ENCODE assay signal across 19 cellular contexts in the genomic region with DNA sequence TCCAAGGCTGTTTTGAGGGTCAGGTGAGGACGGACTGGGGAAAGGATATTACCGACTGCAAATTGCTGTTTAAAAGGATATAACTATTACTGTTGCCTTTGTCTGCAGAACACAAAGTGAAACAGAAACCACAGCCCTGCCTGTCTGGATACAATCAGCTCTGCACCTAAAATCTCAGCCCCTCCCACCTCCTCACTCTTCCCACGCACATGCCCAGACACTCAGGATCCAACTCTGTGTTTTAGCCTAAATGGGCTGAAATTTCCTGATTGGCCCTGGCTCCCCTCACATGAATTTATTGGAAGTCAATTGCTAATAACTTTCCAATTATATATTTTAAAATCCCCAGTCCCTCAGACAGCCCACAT.
DNase-seq lines count a peak whose midpoint lies in the region; ATAC-seq, FAIRE-seq and TF ChIP-seq lines count a peak whose summit lies in the region.
"Had no signal": no experiment of that assay in that cellular context is flagged by ENCODE, and none has a peak within 500 bp of the region (broad histone marks: within the 10 kb centered on the region; RNA-seq: fewer than 3 reads in every experiment).

No MANE protein-coding gene starts in this region.

- CTCF ChIA-PET in MCF 10A (lab: Yijun Ruan, JAX) = no interaction called here

- H3K27me3 Mint-ChIP-seq in MCF 10A (ENCODE audit: insufficient read depth, unreplicated experiment) (peaks cover 84% of the 10 kb centered on the region), osteocyte (ENCODE audit: unreplicated experiment) (no peaks in the 10 kb centered on the region)
- H3K27me3 Mint-ChIP-seq in activated T-cell treated with anti-CD3 and anti-CD28 coated beads, Interleukin-2, amount 50 U/mL, for 4 hours (ENCODE audit: low read depth) = peaks cover 22% of the 10 kb centered on the region

- BruUV-seq in MCF 10A (replicated peaks; lab: Mats Ljungman, UMichigan) = no TSS peak

- TF ChIP-seq POLR2A in breast epithelium (IDR thresholded peaks at IDR 0.05) = no peak

- H3K4me1 Mint-ChIP-seq in MCF 10A (ENCODE audit: insufficient read depth, unreplicated experiment) (no peaks in the 10 kb centered on the region), osteocyte (ENCODE audit: unreplicated experiment) (no peaks in the 10 kb centered on the region)
- H3K4me1 Mint-ChIP-seq in activated T-cell treated with anti-CD3 and anti-CD28 coated beads, Interleukin-2, amount 50 U/mL, for 4 hours (ENCODE audit: low read depth) = no peaks in the 10 kb centered on the region
- H3K4me1 Mint-ChIP-seq: CD14-positive monocyte had no signal

- DNase-seq in breast epithelium (ENCODE audit: low spot score in 2 of 2) (no peak), MCF 10A (ENCODE audit: unreplicated experiment) (no peak), GM18507 (ENCODE audit: extremely low spot score, insufficient read length, low read depth) (no peak), RPMI8226 (peak; percentile 63), osteocyte (ENCODE audit: extremely low spot score, unreplicated experiment) (peak; percentile 69), T1000 (lab: John Stamatoyannopoulos, UW) (no peak)
- DNase-seq in activated T-cell treated with anti-CD3 and anti-CD28 coated beads, Interleukin-2, amount 50 U/mL, for 4 hours = no peak
- DNase-seq: ACHN, DND-41, GOT3, NCI-H1105 treated with DMSO at 0.1 percent for 48 hours, NCI-H1694, NCI-H524, NCI-H82, PC-3, SJCRH30 had no signal

- intact Hi-C loops in breast epithelium (cut with DNase I; ENCODE audit: low total_unique reads) = no loop called here
- intact Hi-C loops in MCF 10A (cut with micrococcal nuclease) = no loop called here

- no peak overlapping the region for H3K27ac Mint-ChIP-seq in MCF 10A (ENCODE audit: low read depth, unreplicated experiment)
- no peak overlapping the region for H3K27ac Mint-ChIP-seq in osteocyte (ENCODE audit: unreplicated experiment)

- no peak for ATAC-seq in activated T-cell treated with anti-CD3 and anti-CD28 coated beads, Interleukin-2, amount 50 U/mL, for 4 hours
- ATAC-seq: K562, PC-3 had no signal

- peaks cover 21% of the 10 kb centered on the region for H3K9me3 Mint-ChIP-seq in MCF 10A (ENCODE audit: unreplicated experiment)
- H3K9me3 Mint-ChIP-seq in osteocyte (ENCODE audit: unreplicated experiment) = peaks cover 9% of the 10 kb centered on the region
- no peaks in the 10 kb centered on the region for H3K9me3 Mint-ChIP-seq in activated T-cell treated with anti-CD3 and anti-CD28 coated beads, Interleukin-2, amount 50 U/mL, for 4 hours

- FAIRE-seq in GM18507 (lab: Jason Lieb, UNC) = peak; percentile 48
- FAIRE-seq: G401.6, K562 had no signal

- H3K36me3 ChIP-seq in breast epithelium = no peaks in the 10 kb centered on the region
- H3K36me3 ChIP-seq: SJCRH30 had no signal

- no peaks in the 10 kb centered on the region for H3K4me1 ChIP-seq in breast epithelium
- H3K4me1 ChIP-seq: SJCRH30 had no signal

- TF ChIP-seq CTCF in breast epithelium (IDR thresholded peaks at IDR 0.05) (no peak), MCF 10A (IDR thresholded peaks at IDR 0.05; ENCODE audit: unreplicated experiment) (no peak), osteocyte (IDR thresholded peaks at IDR 0.05) (no peak)

- H3K27ac ChIP-seq in breast epithelium = no peak overlapping the region
- H3K27ac ChIP-seq: SJCRH30 had no signal

- POLR2A ChIA-PET in MCF 10A (lab: Yijun Ruan, JAX) = no interaction called here

- no peaks in the 10 kb centered on the region for H3K9me3 ChIP-seq in breast epithelium
- H3K9me3 ChIP-seq: SJCRH30 had no signal

- H3K36me3 Mint-ChIP-seq in MCF 10A (ENCODE audit: insufficient read depth, unreplicated experiment) = no peaks in the 10 kb centered on the region
- no peaks in the 10 kb centered on the region for H3K36me3 Mint-ChIP-seq in osteocyte (ENCODE audit: unreplicated experiment)
- H3K36me3 Mint-ChIP-seq in activated T-cell treated with anti-CD3 and anti-CD28 coated beads, Interleukin-2, amount 50 U/mL, for 4 hours (ENCODE audit: insufficient read depth) = no peaks in the 10 kb centered on the region
- H3K36me3 Mint-ChIP-seq: CD14-positive monocyte had no signal

- peak overlapping the region in 2 of 3 donors; percentile 33 to 52 for H3K4me3 ChIP-seq in breast epithelium
- H3K4me3 ChIP-seq: K562, SJCRH30 had no signal

- H3K27me3 ChIP-seq in breast epithelium = peaks cover 0 to 61% of the 10 kb centered on the region in 2 donors

- H3K4me3 Mint-ChIP-seq in MCF 10A (ENCODE audit: unreplicated experiment) = no peak overlapping the region
- no peak overlapping the region for H3K4me3 Mint-ChIP-seq in osteocyte (ENCODE audit: unreplicated experiment)
- H3K4me3 Mint-ChIP-seq in activated T-cell treated with anti-CD3 and anti-CD28 coated beads, Interleukin-2, amount 50 U/mL, for 4 hours = no peak overlapping the region
- H3K4me3 Mint-ChIP-seq: CD14-positive monocyte had no signal

Comparison
In these comparisons a context has a peak if more than half of its experiments do, and no peak if none do; other contexts are left out.
1. DNase-seq: peak in RPMI8226 (single experiment) and osteocyte (single experiment); none in breast epithelium (0 of 2), MCF 10A (single experiment), GM18507 (single experiment), activated T-cell treated with anti-CD3 and anti-CD28 coated beads, Interleukin-2, amount 50 U/mL, for 4 hours (single experiment) and T1000 (single experiment).